In genomic region chr14:73743431-73743931, GRCh38 we compare ENCODE assay signal across 7 cellular contexts. TPM values are rescaled to one million over a fixed set of nuclear protein-coding genes. Genes with fewer than 3 reads are reported as not detected.
DNase-seq lines count a peak whose midpoint lies in the region; ATAC-seq and TF ChIP-seq lines count a peak whose summit lies in the region.

No MANE protein-coding gene starts in this region.

- no peaks in the 10 kb centered on the region for H3K27me3 ChIP-seq in HL-60 (ENCODE audit: insufficient read depth, poor library complexity, severe bottlenecking)
- H3K27me3 ChIP-seq in esophagus squamous epithelium = no peaks in the 10 kb centered on the region
- no peaks in the 10 kb centered on the region for H3K27me3 ChIP-seq in gastrocnemius medialis

- H3K9me3 ChIP-seq in esophagus squamous epithelium (no peaks in the 10 kb centered on the region), gastrocnemius medialis (no peaks in the 10 kb centered on the region)

- WGBS in esophagus squamous epithelium, 2 donors = 19% methylated on average over 6 of the region's 11 CpGs

- H3K27ac ChIP-seq in HL-60 (replicated peaks) (peak overlapping the region; percentile 90), esophagus squamous epithelium (peak overlapping the region; percentile 85 to 100 (median 94)), gastrocnemius medialis (peak overlapping the region; percentile 71 to 85 (median 80))

- no peak overlapping the region for H3K4me3 ChIP-seq in HL-60 (replicated peaks; ENCODE audit: insufficient read depth, low read length)
- peak overlapping the region in 1 of 4 donors; percentile 4 for H3K4me3 ChIP-seq in esophagus squamous epithelium
- no peak overlapping the region for H3K4me3 ChIP-seq in gastrocnemius medialis

- intact Hi-C loops in esophagus squamous epithelium (cut with DNase I) = no loop called here
- intact Hi-C loops in gastrocnemius medialis (cut with DNase I; ENCODE audit: low total_unique reads) = no loop called here

- TF ChIP-seq POLR2A in esophagus squamous epithelium (IDR thresholded peaks at IDR 0.05) (no peak), gastrocnemius medialis (IDR thresholded peaks at IDR 0.05) (no peak)

- ATAC-seq in GM19351 (IDR thresholded peaks at IDR 0.05; ENCODE audit: unreplicated experiment) = peak; percentile 59
- ATAC-seq in gastrocnemius medialis = no peak

- peaks cover 7 to 16% (median 15%) of the 10 kb centered on the region in 3 donors for H3K36me3 ChIP-seq in esophagus squamous epithelium
- peaks cover 0 to 4% of the 10 kb centered on the region in 2 donors for H3K36me3 ChIP-seq in gastrocnemius medialis

- DNase-seq in HL-60 (ENCODE audit: low read depth in 1 of 2, low spot score in 1 of 2) (peak; percentile 67 to 91), esophagus squamous epithelium (lab: John Stamatoyannopoulos, UW) (no peak), gastrocnemius medialis (peak in 1 of 2 donors; percentile 46), NCI-H446 (lab: John Stamatoyannopoulos, UW) (no peak), NCI-H345 treated with DMSO at 0.1 percent for 48 hours (lab: John Stamatoyannopoulos, UW; ENCODE audit: unreplicated experiment) (no peak)
- DNase-seq in activated CD4-positive, alpha-beta T cell treated with anti-CD3 and anti-CD28 coated beads, Interleukin-2, amount 50 U/mL, for 1 hour = peak; percentile 61

- H3K4me1 ChIP-seq in esophagus squamous epithelium (peaks cover 87 to 100% (median 93%) of the 10 kb centered on the region in 3 donors), gastrocnemius medialis (peaks cover 95 to 100% of the 10 kb centered on the region in 2 donors)

- TF ChIP-seq CTCF in HL-60 (IDR thresholded peaks at IDR 0.05; ENCODE audit: insufficient read depth, low read length) (no peak), esophagus squamous epithelium (IDR thresholded peaks at IDR 0.05) (no peak), gastrocnemius medialis (IDR thresholded peaks at IDR 0.05 in 4 of 5, conservative IDR thresholded peaks at IDR 0.05 in 1 of 5) (no peak)

- in situ Hi-C loops in gastrocnemius medialis (cut with MboI; ENCODE audit: low sequenced_read_pairs in 4 of 4) = loop anchor here in 1 of 4 donors (10.0 kb wide), 1 partner anchor 51 kb away; no protein-coding TSS in a partner anchor

RNA-seq across cellular contexts. Expression of gene PNMA1, which starts 29.3 kb away (rescaled TPM):
- total RNA-seq in esophagus squamous epithelium = 10 to 100 TPM in 1 of 4 donors, 1 to 10 TPM in 3; 4.2 to 13.9 (median 7.2) TPM
- 10 to 100 TPM in 1 of 4 donors, 1 to 10 TPM in 3; 7.6 to 18.5 (median 8.8) TPM for total RNA-seq in gastrocnemius medialis

Comparison
In these comparisons a context has a peak if more than half of its experiments do, and no peak if none do; other contexts are left out.
1. DNase-seq: peak in HL-60 (2 of 2) and activated CD4-positive, alpha-beta T cell treated with anti-CD3 and anti-CD28 coated beads, Interleukin-2, amount 50 U/mL, for 1 hour (single experiment); none in esophagus squamous epithelium (single experiment), NCI-H446 (0 of 2) and NCI-H345 treated with DMSO at 0.1 percent for 48 hours (single experiment).
2. Peak in every context shown above with its lines, with median percentiles within 50 percentile points of each other: H3K27ac ChIP-seq.